In genomic region chr17:42566873-42567573, GRCh38 we compare ENCODE assay signal across 8 cellular contexts. TPM values are rescaled to one million over a fixed set of nuclear protein-coding genes. Genes with fewer than 3 reads are reported as not detected.
DNase-seq lines count a peak whose midpoint lies in the region; ATAC-seq, FAIRE-seq and TF ChIP-seq lines count a peak whose summit lies in the region.

MLX (plus strand) TSS chr17:42567100; CDS start chr17:42567125, 25 bp downstream.

- TF ChIP-seq RAD21 in H1 (IDR thresholded peaks at IDR 0.05 in 1 of 2, conservative IDR thresholded peaks at IDR 0.05 in 1 of 2; ENCODE audit: low read depth in 2 of 2, low read length in 2 of 2) = no peak

- H2BK120ac ChIP-seq in H1 (replicated peaks; ENCODE audit: low read depth, low read length) (no peak within 1 kb of the TSS), mesendoderm (ENCODE audit: low read depth, low read length) (no peak within 1 kb of the TSS)

- peak within 1 kb of the TSS; percentile 71 to 74 for H3K4me2 ChIP-seq in H1 (ENCODE audit: insufficient read depth in 1 of 2, low read depth in 2 of 2, low read length in 2 of 2)
- peak within 1 kb of the TSS; percentile 92 for H3K4me2 ChIP-seq in mesendoderm (ENCODE audit: low read length)

- peaks cover 0 to 21% (median 9%) of the 10 kb centered on the region in 4 experiments; a peak in 5 of 7 replicates for H3K4me1 ChIP-seq in H1 (replicated peaks in 1 of 4; ENCODE audit: control insufficient read depth in 3 of 4, insufficient read depth in 4 of 4, low read length in 3 of 4)
- peaks cover 8% of the 10 kb centered on the region for H3K4me1 ChIP-seq in mesendoderm (ENCODE audit: control insufficient read depth, low read depth, low read length)

- POLR2A ChIA-PET in H1 (lab: Charles Lee; ENCODE audit: partially characterized antibody) = interaction anchor here (1.0 to 8.1 kb wide), 8 partner anchors 9 to 411 kb away, joined by 3 to 74 read pairs (median 4); partner anchors contain the start of genes HSD17B1, PLEKHH3, PSMC3IP and RETREG3

- H3K79me1 ChIP-seq in H1 (ENCODE audit: low read depth, low read length) = peaks cover 17% of the 10 kb centered on the region
- H3K79me1 ChIP-seq in mesendoderm (ENCODE audit: low read length) = peaks cover 25% of the 10 kb centered on the region

- no peak within 1 kb of the TSS for H2AFZ ChIP-seq in H1 (ENCODE audit: low read length)

- TF ChIP-seq EP300 in H1 (IDR thresholded peaks at IDR 0.05; ENCODE audit: borderline replicate concordance in 1 of 2, low read depth in 2 of 2, low read length in 2 of 2) = no peak

- peak within 1 kb of the TSS; percentile 29 for H2BK12ac ChIP-seq in H1 (ENCODE audit: low read depth, low read length)

- DNase-seq in AG10803 (ENCODE audit: low read depth) (peak; percentile 86), HUDEP-2 (lab: John Stamatoyannopoulos, UW; ENCODE audit: unreplicated experiment in 76 of 76) (peak in 75 of 76 experiments; percentile 25 to 95 (median 88)), NOMO-1 treated with DMSO at 0.1 percent for 48 hours (lab: John Stamatoyannopoulos, UW; ENCODE audit: unreplicated experiment) (peak; percentile 83), H1 (ENCODE audit: low read depth in 1 of 2, low spot score in 2 of 2) (peak; percentile 79 to 99), mesendoderm (peak; percentile 94)
- DNase-seq in activated CD8-positive, alpha-beta memory T cell treated with anti-CD3 and anti-CD28 coated beads for 48 hours (ENCODE audit: low read depth in 2 of 3, low spot score in 2 of 3) = peak; percentile 86 to 90 (median 89)
- DNase-seq in stimulated activated CD8-positive, alpha-beta memory T cell treated with anti-CD3 and anti-CD28 coated beads, Interleukin-12 subunit alpha, Interleukin-12 subunit beta, amount 100 ng/mL, for 24 hours (ENCODE audit: extremely low read depth) = peak; percentile 90

- no peaks in the 10 kb centered on the region for H3K9me3 ChIP-seq in H1 (ENCODE audit: insufficient read depth in 2 of 2, low read depth in 1 of 2, low read length in 1 of 2)

- peaks cover 18% of the 10 kb centered on the region for H3K23me2 ChIP-seq in H1 (ENCODE audit: low read depth, low read length)

- peak within 1 kb of the TSS; percentile 63 for H3K27ac ChIP-seq in H1 (ENCODE audit: low read depth, low read length)
- H3K27ac ChIP-seq in mesendoderm (ENCODE audit: low read depth, low read length) = peak within 1 kb of the TSS; percentile 76

- H4K8ac ChIP-seq in H1 (ENCODE audit: extremely low read depth, insufficient read depth, low read length) = peak within 1 kb of the TSS; percentile 88
- peak within 1 kb of the TSS; percentile 82 for H4K8ac ChIP-seq in mesendoderm (ENCODE audit: low read depth, low read length)

- H2BK15ac ChIP-seq in H1 (ENCODE audit: low read length) (peak within 1 kb of the TSS; percentile 29; the same call in 1 of the 2 replicates), mesendoderm (replicated peaks; ENCODE audit: low read depth) (no peak within 1 kb of the TSS)

- TF ChIP-seq CTCF in AG10803 (conservative IDR thresholded peaks at IDR 0.05; ENCODE audit: low read length) (no peak), H1 (IDR thresholded peaks at IDR 0.05; ENCODE audit: control extremely low read depth in 1 of 3, insufficient read depth in 1 of 3, low read depth in 1 of 3, low read length in 3 of 3) (no peak)

- peak in 1 of 2 experiments; percentile 11; a peak in 1 of 3 replicates for TF ChIP-seq POLR2A in H1 (IDR thresholded peaks at IDR 0.05; ENCODE audit: control extremely low read depth in 1 of 2, low read depth in 2 of 2, low read length in 2 of 2)

- peaks cover 22 to 42% (median 38%) of the 10 kb centered on the region in 4 experiments for H3K36me3 ChIP-seq in H1 (ENCODE audit: control insufficient read depth in 2 of 4, insufficient read depth in 4 of 4, low read length in 3 of 4)
- peaks cover 19% of the 10 kb centered on the region for H3K36me3 ChIP-seq in mesendoderm (ENCODE audit: control insufficient read depth, insufficient read depth, low read length)

- H4K20me1 ChIP-seq in H1 (replicated peaks in 1 of 2; ENCODE audit: control insufficient read depth in 1 of 2, insufficient read depth in 2 of 2, low read length in 2 of 2) = peaks cover 0 to 1% of the 10 kb centered on the region in 2 experiments

- H3K27me3 ChIP-seq in H1 (replicated peaks in 1 of 4; ENCODE audit: control insufficient read depth in 3 of 4, extremely low read depth in 1 of 4, insufficient read depth in 3 of 4, low read length in 3 of 4) (no peaks in the 10 kb centered on the region), mesendoderm (ENCODE audit: insufficient read depth, low read length, poor library complexity) (no peaks in the 10 kb centered on the region)

- H3K4ac ChIP-seq in H1 (replicated peaks; ENCODE audit: insufficient read length, low read depth, low read length) (peak within 1 kb of the TSS; percentile 71), mesendoderm (ENCODE audit: low read depth, low read length) (peak within 1 kb of the TSS; percentile 86)

- peak within 1 kb of the TSS; percentile 92 for H2BK5ac ChIP-seq in H1 (ENCODE audit: low read depth, low read length)
- peak within 1 kb of the TSS; percentile 59 for H2BK5ac ChIP-seq in mesendoderm (ENCODE audit: low read length)

- FAIRE-seq in H1 (lab: Jason Lieb, UNC) = no peak

- H3K4me3 ChIP-seq in AG10803 (ENCODE audit: low read length) (peak within 1 kb of the TSS; percentile 91), H1 (ENCODE audit: extremely low read depth in 1 of 4, insufficient read depth in 2 of 4, low read depth in 3 of 4, low read length in 4 of 4) (peak within 1 kb of the TSS; percentile 44 to 81 (median 74)), mesendoderm (ENCODE audit: low read length) (peak within 1 kb of the TSS; percentile 92)

- peak within 1 kb of the TSS in 3 of 4 experiments; percentile 56 to 76 (median 68); a peak in 6 of 7 replicates for H3K9ac ChIP-seq in H1 (replicated peaks in 1 of 4; ENCODE audit: extremely low read depth in 1 of 4, low read depth in 3 of 4, low read length in 3 of 4)
- peak within 1 kb of the TSS; percentile 99 for H3K9ac ChIP-seq in mesendoderm (ENCODE audit: low read length)

- ATAC-seq in GM19324 (IDR thresholded peaks at IDR 0.05; ENCODE audit: low FRiP score, unreplicated experiment) = peak; percentile 55

- WGBS in H1 (ENCODE audit: extremely low coverage in 1 of 2, insufficient coverage in 1 of 2, insufficient read length in 1 of 2, insufficient replicate concordance in 2 of 2, low coverage in 1 of 2, low lambda C conversion rate in 2 of 2, missing lambda C conversion rate in 1 of 2), 2 experiments = 2% methylated on average over 58 of the region's 72 CpGs; no CpG with 5 or more reads in 1 of the 2 experiments
- WGBS in mesendoderm (ENCODE audit: extremely low coverage, insufficient coverage, low lambda C conversion rate) = no CpG with 5 or more reads among the region's 72 CpGs

- peak within 1 kb of the TSS; percentile 87 for H3K18ac ChIP-seq in H1 (ENCODE audit: extremely low read depth, low read length)
- peak within 1 kb of the TSS; percentile 78 for H3K18ac ChIP-seq in mesendoderm (ENCODE audit: low read length)

- H3K56ac ChIP-seq in H1 (replicated peaks; ENCODE audit: insufficient read length, low read depth, low read length) = peak within 1 kb of the TSS; percentile 56
- H3K56ac ChIP-seq in mesendoderm (ENCODE audit: low read length) = peak within 1 kb of the TSS; percentile 97

- H2AK5ac ChIP-seq in H1 (ENCODE audit: low read depth, low read length) (0 out of 2 replicates have a peak within 1 kb of the TSS, but pooled peaks have one; percentile 45), mesendoderm (ENCODE audit: low read length) (peak within 1 kb of the TSS; percentile 84)

- H3K14ac ChIP-seq in H1 (ENCODE audit: insufficient read length) = no peak within 1 kb of the TSS

- H4K5ac ChIP-seq in H1 (ENCODE audit: insufficient read length, low read depth, low read length) = peak within 1 kb of the TSS; percentile 67
- no peak within 1 kb of the TSS for H4K5ac ChIP-seq in mesendoderm (ENCODE audit: low read length)

- H2BK20ac ChIP-seq in H1 (ENCODE audit: low read length) = no peak within 1 kb of the TSS

- CTCF ChIA-PET in H1 (lab: Charles Lee; ENCODE audit: partially characterized antibody) = interaction anchor here (0.6 to 3.9 kb wide), 9 partner anchors 8 to 117 kb away, joined by 3 to 22 read pairs (median 4); partner anchors contain the start of genes HSD17B1 and PSMC3IP

- H3K79me2 ChIP-seq in H1 (ENCODE audit: control insufficient read depth in 1 of 2, insufficient read depth in 2 of 2, low read length in 2 of 2) = peaks cover 9 to 22% of the 10 kb centered on the region in 2 experiments; a peak in 3 of 4 replicates
- H3K79me2 ChIP-seq in mesendoderm (ENCODE audit: control insufficient read depth, insufficient read depth, low read length) = peaks cover 25% of the 10 kb centered on the region

- H4K91ac ChIP-seq in H1 (replicated peaks; ENCODE audit: insufficient read length, low read length) = peak within 1 kb of the TSS; percentile 81

- H3K23ac ChIP-seq in H1 (ENCODE audit: insufficient read length) = no peak within 1 kb of the TSS
- H3K23ac ChIP-seq in mesendoderm (ENCODE audit: low read length) = peak within 1 kb of the TSS; percentile 97

TF ChIP-seq in H1, 55 proteins besides CTCF, POLR2A, EP300 and RAD21 (continues in another document):
- peak; percentile 77 for TF ChIP-seq KDM4A (IDR thresholded peaks at IDR 0.05; ENCODE audit: low read depth, low read length, severe bottlenecking)
- TF ChIP-seq CBX5 (IDR thresholded peaks at IDR 0.05; ENCODE audit: low read depth, low read length) = no peak
- TF ChIP-seq BACH1 (IDR thresholded peaks at IDR 0.05; ENCODE audit: low read length) = no peak
- peak; percentile 95 for TF ChIP-seq ATF3 (IDR thresholded peaks at IDR 0.05; ENCODE audit: insufficient read depth, low read depth, low read length)
- TF ChIP-seq PHF8 (conservative IDR thresholded peaks at IDR 0.05; ENCODE audit: low read depth, low read length) = peak; percentile 60; the same call in 1 of the 2 replicates
- peak; percentile 23; the same call in 1 of the 2 replicates for TF ChIP-seq TAF1 (IDR thresholded peaks at IDR 0.05; ENCODE audit: low read depth, low read length)

RNA-seq across cellular contexts. Expression of gene MLX, which starts in this region (rescaled TPM):
- 27.5 and 34.2 TPM in 2 replicates for total RNA-seq in H1 (2021; fragmentation: NEBNext Ultra II Directional; extraction: Animal tissue kit (Norgen Biotek cat#: 25700))
- 25.4 and 27.0 TPM in 2 replicates for polyA plus RNA-seq in H1 (2011; rRNA removed)
- polyA plus RNA-seq in H1 (2011; cell fraction: cytosol; rRNA removed) = 30.8 TPM
- polyA plus RNA-seq in H1 (2011; cell fraction: nucleus; rRNA removed) = 56.8 TPM
- 28.6 to 35.7 TPM (median 31.2 TPM) in 4 replicates for polyA plus RNA-seq in H1 (2012, experiment 1 of 2)
- polyA plus RNA-seq in H1 (2012, experiment 2 of 2) = 36.6 TPM
- 34.8 TPM for polyA plus RNA-seq in H1 (2013, experiment 1 of 2)
- polyA plus RNA-seq in H1 (2013, experiment 2 of 2) = 33.0 TPM
- 44.0 and 45.4 TPM in 2 replicates for polyA minus RNA-seq in H1 (2011; rRNA and poly(A)+ RNA removed)
- polyA minus RNA-seq in H1 (2011; cell fraction: cytosol; rRNA and poly(A)+ RNA removed) = 17.0 TPM
- 35.2 TPM for polyA minus RNA-seq in H1 (2011; cell fraction: nucleus; rRNA and poly(A)+ RNA removed)
- polyA plus RNA-seq in mesendoderm (2013, experiment 1 of 2) = 47.9 TPM
- polyA plus RNA-seq in mesendoderm (2013, experiment 2 of 2) = 45.7 TPM

Comparison
In these comparisons a context has a peak if more than half of its experiments do, and no peak if none do; other contexts are left out.
1. Peak in every context shown above with its lines: DNase-seq, ATAC-seq, H3K4me3 ChIP-seq and H3K27ac ChIP-seq.